ENCODE assay signal across 8 cellular contexts in the genomic region with DNA sequence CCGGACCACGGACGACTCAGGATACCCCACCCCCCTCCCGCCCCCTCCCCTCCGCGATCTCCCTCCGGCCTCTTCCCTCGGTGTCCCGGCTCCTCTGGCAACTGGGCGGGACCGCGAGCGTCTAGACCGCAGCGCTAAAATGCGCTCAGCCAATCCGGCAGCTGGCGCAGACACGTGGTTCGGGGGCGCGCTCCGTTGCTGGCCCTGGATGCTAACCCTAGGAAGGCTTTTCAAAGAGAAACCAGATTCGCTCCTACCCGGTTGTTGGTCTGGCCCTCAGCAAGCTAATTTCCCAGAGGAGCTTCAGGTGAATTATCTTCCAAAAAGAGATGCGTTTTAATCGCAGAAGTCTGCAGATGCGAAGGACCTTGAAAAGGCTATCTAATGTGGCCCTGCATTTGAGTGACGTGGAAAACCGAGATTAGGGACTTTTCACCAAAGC. TPM values are rescaled to one million over a fixed set of nuclear protein-coding genes. Genes with fewer than 3 reads are reported as not detected.
A peak's percentile ranks its signal among the peaks of the same experiment; 100 is the strongest.
DNase-seq lines count a peak whose midpoint lies in the region; ATAC-seq, FAIRE-seq and TF ChIP-seq lines count a peak whose summit lies in the region.

A gene with protein sequence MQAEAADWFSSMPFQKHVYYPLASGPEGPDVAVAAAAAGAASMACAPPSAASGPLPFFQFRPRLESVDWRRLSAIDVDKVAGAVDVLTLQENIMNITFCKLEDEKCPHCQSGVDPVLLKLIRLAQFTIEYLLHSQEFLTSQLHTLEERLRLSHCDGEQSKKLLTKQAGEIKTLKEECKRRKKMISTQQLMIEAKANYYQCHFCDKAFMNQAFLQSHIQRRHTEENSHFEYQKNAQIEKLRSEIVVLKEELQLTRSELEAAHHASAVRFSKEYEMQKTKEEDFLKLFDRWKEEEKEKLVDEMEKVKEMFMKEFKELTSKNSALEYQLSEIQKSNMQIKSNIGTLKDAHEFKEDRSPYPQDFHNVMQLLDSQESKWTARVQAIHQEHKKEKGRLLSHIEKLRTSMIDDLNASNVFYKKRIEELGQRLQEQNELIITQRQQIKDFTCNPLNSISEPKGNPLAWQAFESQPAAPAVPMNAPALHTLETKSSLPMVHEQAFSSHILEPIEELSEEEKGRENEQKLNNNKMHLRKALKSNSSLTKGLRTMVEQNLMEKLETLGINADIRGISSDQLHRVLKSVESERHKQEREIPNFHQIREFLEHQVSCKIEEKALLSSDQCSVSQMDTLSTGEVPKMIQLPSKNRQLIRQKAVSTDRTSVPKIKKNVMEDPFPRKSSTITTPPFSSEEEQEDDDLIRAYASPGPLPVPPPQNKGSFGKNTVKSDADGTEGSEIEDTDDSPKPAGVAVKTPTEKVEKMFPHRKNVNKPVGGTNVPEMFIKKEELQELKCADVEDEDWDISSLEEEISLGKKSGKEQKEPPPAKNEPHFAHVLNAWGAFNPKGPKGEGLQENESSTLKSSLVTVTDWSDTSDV (minus strand): TSS at position 96 of the 442 bp plus-strand sequence. CDS start 2,677 bp downstream, outside the sequence.

- no peaks in the 10 kb centered on the region for H3K9me3 ChIP-seq in Caco-2
- no peaks in the 10 kb centered on the region for H3K9me3 ChIP-seq in H1 (ENCODE audit: insufficient read depth in 2 of 2, low read depth in 1 of 2, low read length in 1 of 2)
- H3K9me3 ChIP-seq in right lobe of liver = no peaks in the 10 kb centered on the region
- H3K9me3 ChIP-seq in stomach = no peaks in the 10 kb centered on the region

- no peak for TF ChIP-seq CTCF in Caco-2 (IDR thresholded peaks at IDR 0.05; ENCODE audit: insufficient read depth in 1 of 2, low read depth in 1 of 2, low read length in 1 of 2, severe bottlenecking in 1 of 2, unreplicated experiment in 1 of 2)
- no peak for TF ChIP-seq CTCF in LNCaP clone FGC (IDR thresholded peaks at IDR 0.05; ENCODE audit: control insufficient read depth, extremely low read depth, insufficient read depth)
- TF ChIP-seq CTCF in H1 (IDR thresholded peaks at IDR 0.05; ENCODE audit: control extremely low read depth in 1 of 3, insufficient read depth in 1 of 3, low read depth in 1 of 3, low read length in 3 of 3) = no peak
- no peak for TF ChIP-seq CTCF in right lobe of liver (IDR thresholded peaks at IDR 0.05)
- no peak for TF ChIP-seq CTCF in stomach (IDR thresholded peaks at IDR 0.05)

- 0 out of 2 replicates have a peak, but pooled peaks cover 2% of the 10 kb centered on the region for H3K79me1 ChIP-seq in H1 (ENCODE audit: low read depth, low read length)

- no peaks in the 10 kb centered on the region for H3K4me1 Mint-ChIP-seq in Caco-2 (ENCODE audit: low read depth, unreplicated experiment)

- H2BK20ac ChIP-seq in H1 (ENCODE audit: low read length) = no peak within 1 kb of the TSS

- H3K27ac ChIP-seq in H1 (ENCODE audit: low read depth, low read length) (no peak within 1 kb of the TSS), right lobe of liver (peak within 1 kb of the TSS in 1 of 3 donors; percentile 31), stomach (peak within 1 kb of the TSS; percentile 23 to 84 (median 77))

- H3K18ac ChIP-seq in H1 (ENCODE audit: extremely low read depth, low read length) = peak within 1 kb of the TSS; percentile 76

- H3K4me3 ChIP-seq in Caco-2 (ENCODE audit: low read depth, low read length) = peak within 1 kb of the TSS; percentile 30
- peak within 1 kb of the TSS; percentile 28; the same call in 1 of the 2 replicates for H3K4me3 ChIP-seq in LNCaP clone FGC (ENCODE audit: low read depth, low read length)
- H3K4me3 ChIP-seq in H1 (ENCODE audit: extremely low read depth in 1 of 4, insufficient read depth in 2 of 4, low read depth in 3 of 4, low read length in 4 of 4) = peak within 1 kb of the TSS; percentile 51 to 84 (median 67)
- peak within 1 kb of the TSS; percentile 35 to 51 (median 44) for H3K4me3 ChIP-seq in right lobe of liver
- peak within 1 kb of the TSS; percentile 57 to 81 (median 66) for H3K4me3 ChIP-seq in stomach

- H2BK120ac ChIP-seq in H1 (replicated peaks; ENCODE audit: low read depth, low read length) = no peak within 1 kb of the TSS

- CTCF ChIA-PET in Caco-2 (lab: Charles Lee) = interaction anchor here (0.6 to 2.1 kb wide), 3 partner anchors 16 to 82 kb away, joined by 3 to 7 read pairs (median 7); no protein-coding TSS in a partner anchor
- CTCF ChIA-PET in H1 (lab: Charles Lee; ENCODE audit: partially characterized antibody) = interaction anchor here (1.3 to 1.6 kb wide), 3 partner anchors 16 to 189 kb away, joined by 4 to 6 read pairs (median 5); no protein-coding TSS in a partner anchor

- H3K4me1 ChIP-seq in Caco-2 (0 out of 2 replicates have a peak, but pooled peaks cover 9% of the 10 kb centered on the region), H1 (replicated peaks in 1 of 4; ENCODE audit: control insufficient read depth in 3 of 4, insufficient read depth in 4 of 4, low read length in 3 of 4) (peaks cover 3 to 17% (median 7%) of the 10 kb centered on the region in 4 experiments; a peak in 6 of 7 replicates), right lobe of liver (peaks cover 0 to 8% (median 0%) of the 10 kb centered on the region in 4 donors), stomach (peaks cover 27 to 43% (median 34%) of the 10 kb centered on the region in 4 donors)

- peak within 1 kb of the TSS; percentile 81 for H3K4me3 Mint-ChIP-seq in Caco-2 (ENCODE audit: unreplicated experiment)

- H3K36me3 ChIP-seq in Caco-2 (ENCODE audit: control insufficient read depth, insufficient read depth, low read length) (no peaks in the 10 kb centered on the region), H1 (ENCODE audit: control insufficient read depth in 2 of 4, insufficient read depth in 4 of 4, low read length in 3 of 4) (peaks cover 0 to 11% (median 0%) of the 10 kb centered on the region in 4 experiments; a peak in 2 of 8 replicates), right lobe of liver (no peaks in the 10 kb centered on the region), stomach (no peaks in the 10 kb centered on the region)

- peaks cover 9% of the 10 kb centered on the region for H3K23me2 ChIP-seq in H1 (ENCODE audit: low read depth, low read length)

- no peaks in the 10 kb centered on the region for H3K27me3 Mint-ChIP-seq in Caco-2 (ENCODE audit: insufficient read depth, unreplicated experiment)

- peak within 1 kb of the TSS; percentile 38 for H4K5ac ChIP-seq in H1 (ENCODE audit: insufficient read length, low read depth, low read length)

- no peak within 1 kb of the TSS for H3K27ac Mint-ChIP-seq in Caco-2 (ENCODE audit: unreplicated experiment)

- 0 out of 2 replicates have a peak within 1 kb of the TSS, but pooled peaks have one; percentile 4 for H2AK5ac ChIP-seq in H1 (ENCODE audit: low read depth, low read length)

- no peaks in the 10 kb centered on the region for H3K9me3 Mint-ChIP-seq in Caco-2 (ENCODE audit: unreplicated experiment)

- POLR2A ChIA-PET in Caco-2 (lab: Charles Lee) (interaction anchor here (0.6 to 1.5 kb wide), 3 partner anchors 9 to 79 kb away, joined by 3 to 9 read pairs (median 5); a partner anchor contains a TSS), H1 (lab: Charles Lee; ENCODE audit: partially characterized antibody) (interaction anchor here (0.6 to 1.7 kb wide), 7 partner anchors 10 to 38 kb away, joined by 3 to 8 read pairs (median 3); a partner anchor contains a TSS)

- H2BK5ac ChIP-seq in H1 (ENCODE audit: low read depth, low read length) = no peak within 1 kb of the TSS; the same call in 1 of the 2 replicates

- no peak within 1 kb of the TSS for H4K91ac ChIP-seq in H1 (replicated peaks; ENCODE audit: insufficient read length, low read length)

- ATAC-seq in GM19372 (IDR thresholded peaks at IDR 0.05; ENCODE audit: low read depth, unreplicated experiment) = peak; percentile 72
- peak; percentile 52 to 80 (median 66) for ATAC-seq in right lobe of liver

- H3K14ac ChIP-seq in H1 (ENCODE audit: insufficient read length) = peak within 1 kb of the TSS; percentile 4

- no peaks in the 10 kb centered on the region for H3K79me2 ChIP-seq in H1 (ENCODE audit: control insufficient read depth in 1 of 2, insufficient read depth in 2 of 2, low read length in 2 of 2)

- peak within 1 kb of the TSS; percentile 52 for H3K56ac ChIP-seq in H1 (replicated peaks; ENCODE audit: insufficient read length, low read depth, low read length)

- 0 out of 2 replicates have a peak within 1 kb of the TSS, but pooled peaks have one; percentile 32 for H2BK12ac ChIP-seq in H1 (ENCODE audit: low read depth, low read length)

- no TSS peak for BruUV-seq in Caco-2 (replicated peaks; lab: Mats Ljungman, UMichigan)

- peaks cover 2 to 3% of the 10 kb centered on the region in 2 experiments for H4K20me1 ChIP-seq in H1 (replicated peaks in 1 of 2; ENCODE audit: control insufficient read depth in 1 of 2, insufficient read depth in 2 of 2, low read length in 2 of 2)

- no peak for FAIRE-seq in H1 (lab: Jason Lieb, UNC)

- TF ChIP-seq POLR2A in H1 (IDR thresholded peaks at IDR 0.05; ENCODE audit: control extremely low read depth in 1 of 2, low read depth in 2 of 2, low read length in 2 of 2) (peak in 1 of 2 experiments; percentile 68; a peak in 2 of 3 replicates), right lobe of liver (IDR thresholded peaks at IDR 0.05) (no peak), stomach (IDR thresholded peaks at IDR 0.05) (no peak)

- no peaks in the 10 kb centered on the region for H3K36me3 Mint-ChIP-seq in Caco-2 (ENCODE audit: insufficient read depth, unreplicated experiment)

- DNase-seq in Caco-2 = peak; percentile 74 to 80
- DNase-seq in LNCaP clone FGC (ENCODE audit: low read depth) = no peak
- DNase-seq in SKM-1 treated with dmso at 0.1 percent for 144 hours (lab: John Stamatoyannopoulos, UW; ENCODE audit: unreplicated experiment) = peak; percentile 62
- DNase-seq in H1 (ENCODE audit: low read depth in 1 of 2, low spot score in 2 of 2) = peak in 1 of 2 experiments; percentile 70
- DNase-seq in right lobe of liver = peak; percentile 63 to 66 (median 65)
- DNase-seq in stomach = peak; percentile 41
- no peak for DNase-seq in GM19240 (ENCODE audit: insufficient read length, low spot score)

- H3K27me3 ChIP-seq in Caco-2 (replicated peaks; ENCODE audit: control insufficient read depth, insufficient read depth, low read length) = no peaks in the 10 kb centered on the region
- no peaks in the 10 kb centered on the region; a peak in 1 of 7 replicates for H3K27me3 ChIP-seq in H1 (replicated peaks in 1 of 4; ENCODE audit: control insufficient read depth in 3 of 4, extremely low read depth in 1 of 4, insufficient read depth in 3 of 4, low read length in 3 of 4)
- peaks cover 0 to 3% of the 10 kb centered on the region in 2 donors for H3K27me3 ChIP-seq in right lobe of liver
- peaks cover 0 to 55% (median 32%) of the 10 kb centered on the region in 3 donors for H3K27me3 ChIP-seq in stomach

- H3K4me2 ChIP-seq in H1 (ENCODE audit: insufficient read depth in 1 of 2, low read depth in 2 of 2, low read length in 2 of 2) = peak within 1 kb of the TSS; percentile 72 to 94

- 4% methylated on average over 23 of the region's 30 CpGs; no CpG with 5 or more reads in 1 of the 2 experiments for WGBS in H1 (ENCODE audit: extremely low coverage in 1 of 2, insufficient coverage in 1 of 2, insufficient read length in 1 of 2, insufficient replicate concordance in 2 of 2, low coverage in 1 of 2, low lambda C conversion rate in 2 of 2, missing lambda C conversion rate in 1 of 2), 2 experiments
- WGBS in right lobe of liver (ENCODE audit: insufficient coverage, low coverage, low lambda C conversion rate, missing lambda C conversion rate) = 1% methylated on average over 16 of the region's 30 CpGs
- 2 to 19% (median 3%) methylated on average over 17 to 30 of the region's 30 CpGs for WGBS in stomach, 5 donors

- peak within 1 kb of the TSS; percentile 96 for H2AFZ ChIP-seq in H1 (ENCODE audit: low read length)

- H2BK15ac ChIP-seq in H1 (ENCODE audit: low read length) = peak within 1 kb of the TSS; percentile 26; the same call in 1 of the 2 replicates

- peak within 1 kb of the TSS; percentile 94 for H4K8ac ChIP-seq in H1 (ENCODE audit: extremely low read depth, insufficient read depth, low read length)

- no peak for TF ChIP-seq RAD21 in H1 (IDR thresholded peaks at IDR 0.05 in 1 of 2, conservative IDR thresholded peaks at IDR 0.05 in 1 of 2; ENCODE audit: low read depth in 2 of 2, low read length in 2 of 2)

- intact Hi-C loops in Caco-2 (cut with micrococcal nuclease; ENCODE audit: unreplicated experiment) = loop anchor here (1.0 kb wide), 1 partner anchor 12 kb away; no protein-coding TSS in a partner anchor
- intact Hi-C loops in right lobe of liver (cut with DNase I) = no loop called here
- intact Hi-C loops in stomach (cut with DNase I; ENCODE audit: low total_unique reads) = no loop called here

- H3K9ac ChIP-seq in H1 (replicated peaks in 1 of 4; ENCODE audit: extremely low read depth in 1 of 4, low read depth in 3 of 4, low read length in 3 of 4) = peak within 1 kb of the TSS; percentile 36 to 88 (median 64)

- TF ChIP-seq EP300 in H1 (IDR thresholded peaks at IDR 0.05; ENCODE audit: borderline replicate concordance in 1 of 2, low read depth in 2 of 2, low read length in 2 of 2) (no peak), stomach (IDR thresholded peaks at IDR 0.05) (no peak)

- no peak within 1 kb of the TSS for H3K23ac ChIP-seq in H1 (ENCODE audit: insufficient read length)

- H3K4ac ChIP-seq in H1 (replicated peaks; ENCODE audit: insufficient read length, low read depth, low read length) = no peak within 1 kb of the TSS

RNA-seq across cellular contexts. Expression of the gene that starts here (rescaled TPM):
- total RNA-seq in Caco-2 (2022) = 6.5 and 8.1 TPM in 2 replicates
- total RNA-seq in H1 (2021; fragmentation: NEBNext Ultra II Directional; extraction: Animal tissue kit (Norgen Biotek cat#: 25700)) = 24.6 and 28.0 TPM in 2 replicates
- 7.6 and 11.7 TPM in 2 replicates for polyA plus RNA-seq in H1 (2011; rRNA removed)
- 7.8 TPM for polyA plus RNA-seq in H1 (2011; cell fraction: cytosol; rRNA removed)
- polyA plus RNA-seq in H1 (2011; cell fraction: nucleus; rRNA removed) = 50.3 TPM
- polyA plus RNA-seq in H1 (2012, experiment 1 of 2) = 14.8 to 26.0 TPM (median 17.9 TPM) in 4 replicates
- 2.0 TPM for polyA plus RNA-seq in H1 (2012, experiment 2 of 2)
- 50.1 TPM for polyA plus RNA-seq in H1 (2013, experiment 1 of 2)
- polyA plus RNA-seq in H1 (2013, experiment 2 of 2) = 45.0 TPM
- polyA minus RNA-seq in H1 (2011; rRNA and poly(A)+ RNA removed) = 9.5 and 9.6 TPM in 2 replicates
- polyA minus RNA-seq in H1 (2011; cell fraction: cytosol; rRNA and poly(A)+ RNA removed) = 10.9 TPM
- 50.0 TPM for polyA minus RNA-seq in H1 (2011; cell fraction: nucleus; rRNA and poly(A)+ RNA removed)
- 1 to 10 TPM in 2 of 6 experiments, under 1 TPM in 4; 0.59 to 1.5 (median 0.94) TPM for total RNA-seq in right lobe of liver
- 10 to 100 TPM; 12.2 to 25.2 (median 19.2) TPM for total RNA-seq in stomach
- 10 to 100 TPM in 2 of 3 donors, 1 to 10 TPM in 1; 4.7 to 18.2 (median 12.9) TPM for polyA plus RNA-seq in stomach

Comparison
In these comparisons a context has a peak if more than half of its experiments do, and no peak if none do; other contexts are left out.
1. DNase-seq: peak in Caco-2 (2 of 2), SKM-1 treated with dmso at 0.1 percent for 144 hours (single experiment), right lobe of liver (3 of 3) and stomach (single experiment); none in LNCaP clone FGC (single experiment) and GM19240 (single experiment).
2. Peak in every context shown above with its lines, with median percentiles within 50 percentile points of each other: H3K4me3 ChIP-seq.